11 cellular contexts compared by ENCODE assay signal in the genomic region with DNA sequence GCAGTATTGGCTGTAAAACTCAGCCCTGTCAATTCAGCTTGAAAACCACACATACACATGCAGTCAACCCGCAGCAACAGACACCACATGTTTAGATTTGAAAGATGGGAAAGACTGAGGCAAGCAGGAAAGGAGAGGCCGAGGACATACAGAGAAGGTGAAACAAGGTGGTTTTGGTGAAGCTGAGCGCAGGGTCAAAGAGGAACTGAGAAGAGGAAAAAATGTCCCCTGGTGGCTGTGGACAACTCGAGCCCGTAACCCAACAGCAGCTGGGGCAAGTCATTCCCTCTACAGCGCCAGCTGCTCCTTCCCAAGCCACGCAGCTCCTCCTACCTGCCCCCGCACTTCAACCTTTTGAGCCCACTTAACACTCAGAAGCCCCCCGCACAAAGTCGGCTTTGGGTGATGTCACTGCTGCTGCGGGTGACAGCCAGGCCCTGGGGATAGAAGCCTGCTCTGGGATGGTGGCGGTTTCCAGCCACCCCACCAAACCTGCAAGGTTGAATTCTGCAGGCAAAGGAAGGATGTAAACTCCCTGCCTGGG.
DNase-seq lines count a peak whose midpoint lies in the region; ATAC-seq lines count a peak whose summit lies in the region.
"Had no signal": no experiment of that assay in that cellular context is flagged by ENCODE, and none has a peak within 500 bp of the region (broad histone marks: within the 10 kb centered on the region; RNA-seq: fewer than 3 reads in every experiment).

No MANE protein-coding gene starts in this region.

- ATAC-seq in HG02763 (IDR thresholded peaks at IDR 0.05; ENCODE audit: unreplicated experiment) (peak; percentile 54), GM21576 (IDR thresholded peaks at IDR 0.05; ENCODE audit: unreplicated experiment) (no peak)

- no peaks in the 10 kb centered on the region for H3K36me3 ChIP-seq in SJCRH30

- peaks cover 90% of the 10 kb centered on the region for H3K4me1 ChIP-seq in SJCRH30

- DNase-seq in NCI-H524 (lab: John Stamatoyannopoulos, UW) (peak; percentile 36 to 56), NCI-H524 treated with DMSO at 0.1 percent for 48 hours (lab: John Stamatoyannopoulos, UW) (no peak), SJCRH30 (peak; percentile 22 to 40), cardiac septum (ENCODE audit: low spot score) (no peak), NCI-H748 (lab: John Stamatoyannopoulos, UW; ENCODE audit: unreplicated experiment) (no peak)
- DNase-seq: 8988T; activated CD4-positive, alpha-beta memory T cell treated with anti-CD3 and anti-CD28 coated beads for 36 hours; stimulated activated CD4-positive, alpha-beta T cell treated with anti-CD3 and anti-CD28 coated beads, Interleukin-4, amount 100 ng/mL, for 4 hours had no signal

- intact Hi-C loops in cardiac septum (cut with DNase I): loop anchor here (5.0 kb wide), 1 partner anchor 75 kb away; no protein-coding TSS in a partner anchor

- H3K27ac ChIP-seq in SJCRH30: no peak overlapping the region
- H3K27ac ChIP-seq in temporal lobe (ENCODE audit: low read depth, low read length): peak overlapping the region; percentile 41

- H3K4me3 ChIP-seq in SJCRH30: no peak overlapping the region

- no peaks in the 10 kb centered on the region for H3K9me3 ChIP-seq in SJCRH30 (replicated peaks)

- no peaks in the 10 kb centered on the region for H3K27me3 ChIP-seq in SJCRH30

Comparison
In these comparisons a context has a peak if more than half of its experiments do, and no peak if none do; other contexts are left out.
1. DNase-seq: peak in NCI-H524 (2 of 2) and SJCRH30 (2 of 2); none in NCI-H524 treated with DMSO at 0.1 percent for 48 hours (single experiment), cardiac septum (single experiment) and NCI-H748 (single experiment).